In genomic region chr17:57926723-57927047, GRCh38 we compare ENCODE assay signal across 12 cellular contexts. TPM values are rescaled to one million over a fixed set of nuclear protein-coding genes. Genes with fewer than 3 reads are reported as not detected.
DNase-seq lines count a peak whose midpoint lies in the region; ATAC-seq and TF ChIP-seq lines count a peak whose summit lies in the region.
"Had no signal": no experiment of that assay in that cellular context is flagged by ENCODE, and none has a peak within 500 bp of the region (broad histone marks: within the 10 kb centered on the region; RNA-seq: fewer than 3 reads in every experiment).

No MANE protein-coding gene starts in this region.

- TF ChIP-seq CTCF in left ventricle myocardium inferior (IDR thresholded peaks at IDR 0.05; ENCODE audit: borderline replicate concordance) (no peak), dorsolateral prefrontal cortex (IDR thresholded peaks at IDR 0.05 in 54 of 56, conservative IDR thresholded peaks at IDR 0.05 in 2 of 56; ENCODE audit: low read depth in 1 of 56, partially characterized antibody in 56 of 56) (no peak), neural crest cell (conservative IDR thresholded peaks at IDR 0.05) (no peak), vagina (IDR thresholded peaks at IDR 0.05) (no peak)

- no peaks in the 10 kb centered on the region for H3K36me3 Mint-ChIP-seq in neural crest cell (ENCODE audit: low read depth)

- ATAC-seq in Right ventricle myocardium superior (ENCODE audit: poor library complexity): no peak

- peak overlapping the region; percentile 93 for H3K27ac Mint-ChIP-seq in neural crest cell (ENCODE audit: unreplicated experiment)

- DNase-seq in left ventricle myocardium inferior (no peak), Right ventricle myocardium superior (no peak), dorsolateral prefrontal cortex (peak in 4 of 10 donors; percentile 58 to 75 (median 65)), neural crest cell (ENCODE audit: low read depth, low spot score) (no peak), vagina (ENCODE audit: extremely low spot score in 2 of 2) (no peak), HuH-7.5 (ENCODE audit: low spot score) (no peak), midbrain (lab: John Stamatoyannopoulos, UW) (no peak), medulla oblongata (ENCODE audit: extremely low spot score) (no peak)
- DNase-seq: activated CD4-positive, alpha-beta T cell treated with anti-CD3 and anti-CD28 coated beads, Interleukin-2, amount 50 U/mL, for 48 hours; activated gamma-delta T cell; T-helper 9 cell had no signal

- peaks cover 96% of the 10 kb centered on the region for H3K4me1 ChIP-seq in left ventricle myocardium inferior
- H3K4me1 ChIP-seq in vagina: peaks cover 87% of the 10 kb centered on the region

- no peaks in the 10 kb centered on the region for H3K36me3 ChIP-seq in left ventricle myocardium inferior
- H3K36me3 ChIP-seq in vagina: no peaks in the 10 kb centered on the region

- H3K4me1 Mint-ChIP-seq in neural crest cell: peaks cover 94% of the 10 kb centered on the region

- H3K27me3 ChIP-seq in left ventricle myocardium inferior (ENCODE audit: low read depth) (no peaks in the 10 kb centered on the region), dorsolateral prefrontal cortex (no peaks in the 10 kb centered on the region), vagina (no peaks in the 10 kb centered on the region)

- H3K4me3 ChIP-seq in left ventricle myocardium inferior (no peak overlapping the region), dorsolateral prefrontal cortex (peak overlapping the region in 3 of 59 donors; percentile 1 to 23 (median 15)), vagina (no peak overlapping the region)
- H3K4me3 ChIP-seq: skin epidermis had no signal

- TF ChIP-seq POLR2A in vagina (IDR thresholded peaks at IDR 0.05): no peak

- H3K9me3 Mint-ChIP-seq in neural crest cell: no peaks in the 10 kb centered on the region

- no peaks in the 10 kb centered on the region for H3K27me3 Mint-ChIP-seq in neural crest cell (ENCODE audit: low read depth)

- peak overlapping the region; percentile 78 for H3K4me3 Mint-ChIP-seq in neural crest cell

- H3K9me3 ChIP-seq in left ventricle myocardium inferior (replicated peaks): no peaks in the 10 kb centered on the region
- no peaks in the 10 kb centered on the region for H3K9me3 ChIP-seq in vagina

- H3K27ac ChIP-seq in left ventricle myocardium inferior (replicated peaks) (peak overlapping the region; percentile 82), dorsolateral prefrontal cortex (peak overlapping the region; percentile 55 to 100 (median 99)), vagina (peak overlapping the region; percentile 34)

- intact Hi-C loops in left ventricle myocardium inferior (cut with micrococcal nuclease): no loop called here
- intact Hi-C loops in Right ventricle myocardium superior (cut with DNase I): no loop called here
- intact Hi-C loops in dorsolateral prefrontal cortex (cut with DNase I): no loop called here
- intact Hi-C loops in vagina (cut with DNase I): no loop called here

RNA-seq across cellular contexts. Expression of gene CUEDC1, which starts 28.5 kb away (rescaled TPM):
- total RNA-seq in left ventricle myocardium inferior (43.2 TPM), Right ventricle myocardium superior (44.6 TPM), dorsolateral prefrontal cortex (100 to 1,000 TPM in 1 of 120 experiments, 10 to 100 TPM in 119; 17.3 to 105 (median 33.6) TPM), neural crest cell (73.7 and 86.9 TPM in 2 replicates), vagina (28.7 TPM)

Comparison
In these comparisons a context has a peak if more than half of its experiments do, and no peak if none do; other contexts are left out.
1. H3K27ac ChIP-seq: peak in every context shown above with its lines; median percentile 99 in dorsolateral prefrontal cortex; 82 in left ventricle myocardium inferior; 34 in vagina.